1 cellular context compared by ENCODE assay signal in the genomic region with DNA sequence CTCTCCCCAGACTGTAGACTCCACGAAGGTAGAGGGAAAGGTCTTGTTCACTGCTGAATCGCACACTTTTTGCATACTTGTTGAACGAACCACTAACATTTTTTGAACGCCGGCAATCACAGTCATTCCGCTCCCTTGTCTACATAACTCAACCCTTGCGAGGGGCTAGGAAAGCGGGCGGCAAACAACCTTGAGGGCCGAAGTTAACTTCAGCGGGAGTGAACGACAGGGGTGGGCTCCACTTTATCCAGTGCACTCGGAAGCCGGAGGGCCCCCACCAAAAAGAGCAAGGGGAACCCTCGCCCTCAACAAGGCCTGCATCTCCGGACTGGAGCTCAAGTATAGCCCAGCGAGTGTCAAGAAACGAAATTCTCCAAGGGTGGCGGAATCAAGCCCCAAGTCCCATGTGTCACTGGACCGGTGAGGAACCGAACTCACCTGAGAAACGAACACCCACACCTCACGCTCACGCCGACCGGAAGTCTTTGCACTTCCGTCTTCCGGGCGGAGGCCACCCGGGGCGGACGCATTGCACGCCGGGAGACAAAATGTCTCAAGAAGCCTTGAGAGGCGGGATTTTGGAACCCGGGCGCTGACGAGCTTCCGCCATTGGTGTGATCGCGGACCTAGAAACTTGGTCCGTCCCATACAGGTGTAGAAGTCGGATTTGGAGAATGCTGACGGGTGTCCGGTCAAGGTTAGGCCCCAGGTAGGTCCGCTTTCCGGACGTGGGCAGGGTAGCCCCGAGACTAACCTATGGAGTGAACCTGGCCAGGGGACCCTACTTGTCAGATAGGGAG.
TF ChIP-seq lines count a peak whose summit lies in the region.

A gene (minus strand): TSS at position 484 of the 800 bp plus-strand sequence. CDS start 1,644 bp downstream, outside the sequence.

TF ChIP-seq in K562, 482 proteins besides CTCF, POLR2A, EP300 and RAD21 (continued from another document and continues in another):
- TF ChIP-seq, protein P1, sequence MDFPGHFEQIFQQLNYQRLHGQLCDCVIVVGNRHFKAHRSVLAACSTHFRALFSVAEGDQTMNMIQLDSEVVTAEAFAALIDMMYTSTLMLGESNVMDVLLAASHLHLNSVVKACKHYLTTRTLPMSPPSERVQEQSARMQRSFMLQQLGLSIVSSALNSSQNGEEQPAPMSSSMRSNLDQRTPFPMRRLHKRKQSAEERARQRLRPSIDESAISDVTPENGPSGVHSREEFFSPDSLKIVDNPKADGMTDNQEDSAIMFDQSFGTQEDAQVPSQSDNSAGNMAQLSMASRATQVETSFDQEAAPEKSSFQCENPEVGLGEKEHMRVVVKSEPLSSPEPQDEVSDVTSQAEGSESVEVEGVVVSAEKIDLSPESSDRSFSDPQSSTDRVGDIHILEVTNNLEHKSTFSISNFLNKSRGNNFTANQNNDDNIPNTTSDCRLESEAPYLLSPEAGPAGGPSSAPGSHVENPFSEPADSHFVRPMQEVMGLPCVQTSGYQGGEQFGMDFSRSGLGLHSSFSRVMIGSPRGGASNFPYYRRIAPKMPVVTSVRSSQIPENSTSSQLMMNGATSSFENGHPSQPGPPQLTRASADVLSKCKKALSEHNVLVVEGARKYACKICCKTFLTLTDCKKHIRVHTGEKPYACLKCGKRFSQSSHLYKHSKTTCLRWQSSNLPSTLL (IDR thresholded peaks at IDR 0.05) = no peak
- TF ChIP-seq ATF1 (CRISPR knock-in tag; IDR thresholded peaks at IDR 0.05) (no peak), ATF1 (tag; IDR thresholded peaks at IDR 0.05) (peak; percentile 81), PTRF (tag; IDR thresholded peaks at IDR 0.05) (no peak), SMAD3 (CRISPR knock-in tag; conservative IDR thresholded peaks at IDR 0.05) (no peak), ZNF584 (CRISPR knock-in tag; IDR thresholded peaks at IDR 0.05; ENCODE audit: low read depth) (no peak), ZNF561 (CRISPR knock-in tag; conservative IDR thresholded peaks at IDR 0.05) (no peak), ELF1 (tag; IDR thresholded peaks at IDR 0.05) (peak; percentile 98), BACH1 (tag; IDR thresholded peaks at IDR 0.05) (no peak), DIDO1 (tag; IDR thresholded peaks at IDR 0.05; ENCODE audit: low read depth) (peak; percentile 58; the same call in 1 of the 2 replicates), NR2F6 (CRISPR knock-in tag; IDR thresholded peaks at IDR 0.05) (no peak), GABPB2 (CRISPR knock-in tag; conservative IDR thresholded peaks at IDR 0.05) (no peak), MAFG (tag; conservative IDR thresholded peaks at IDR 0.05) (no peak), SIN3B (IDR thresholded peaks at IDR 0.05; ENCODE audit: low read depth) (peak; percentile 55), MXI1 (IDR thresholded peaks at IDR 0.05; ENCODE audit: low read depth, low read length) (0 out of 2 replicates have a peak, but pooled peaks have one; percentile 43), SMARCE1 (IDR thresholded peaks at IDR 0.05) (no peak), SAFB2 (IDR thresholded peaks at IDR 0.05; ENCODE audit: borderline replicate concordance, low read depth, low read length, severe bottlenecking) (no peak), SPI1 (IDR thresholded peaks at IDR 0.05; ENCODE audit: borderline replicate concordance, low read depth, low read length) (peak; percentile 80), PHF21A (IDR thresholded peaks at IDR 0.05; ENCODE audit: borderline replicate concordance, low read depth) (no peak), HDAC1 (IDR thresholded peaks at IDR 0.05) (peak in 1 of 2 experiments; percentile 96; a peak in 2 of 4 replicates), NFRKB (IDR thresholded peaks at IDR 0.05; ENCODE audit: low read depth) (peak; percentile 67), TGIF2 (CRISPR knock-in tag; IDR thresholded peaks at IDR 0.05) (no peak), GABPB1 (CRISPR knock-in tag; IDR thresholded peaks at IDR 0.05) (peak; percentile 90), PCBP2 (IDR thresholded peaks at IDR 0.05; ENCODE audit: low read depth, low read length, poor library complexity, severe bottlenecking) (no peak), PRMT5 (CRISPR knock-in tag; IDR thresholded peaks at IDR 0.05) (0 out of 2 replicates have a peak, but pooled peaks have one; percentile 54), ZSCAN29 (IDR thresholded peaks at IDR 0.05) (no peak), MCM7 (IDR thresholded peaks at IDR 0.05) (no peak), POLR3A (IDR thresholded peaks at IDR 0.05; ENCODE audit: borderline replicate concordance, extremely low read depth, insufficient read depth, insufficient read length) (no peak), RBM34 (IDR thresholded peaks at IDR 0.05; ENCODE audit: borderline replicate concordance, insufficient read depth, low read length) (no peak), HDAC2 (IDR thresholded peaks at IDR 0.05) (0 out of 2 replicates have a peak, but pooled peaks have one; percentile 29), CCAR2 (IDR thresholded peaks at IDR 0.05; ENCODE audit: low read depth, low read length) (no peak), SIRT6 (IDR thresholded peaks at IDR 0.05; ENCODE audit: low read depth, low read length) (no peak), TAF9B (IDR thresholded peaks at IDR 0.05; ENCODE audit: partially characterized antibody) (peak; percentile 70)
- TF ChIP-seq, protein P2, sequence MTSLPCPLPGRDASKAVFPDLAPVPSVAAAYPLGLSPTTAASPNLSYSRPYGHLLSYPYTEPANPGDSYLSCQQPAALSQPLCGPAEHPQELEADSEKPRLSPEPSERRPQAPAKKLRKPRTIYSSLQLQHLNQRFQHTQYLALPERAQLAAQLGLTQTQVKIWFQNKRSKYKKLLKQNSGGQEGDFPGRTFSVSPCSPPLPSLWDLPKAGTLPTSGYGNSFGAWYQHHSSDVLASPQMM (CRISPR knock-in tag; IDR thresholded peaks at IDR 0.05) = no peak
- TF ChIP-seq, protein P3, sequence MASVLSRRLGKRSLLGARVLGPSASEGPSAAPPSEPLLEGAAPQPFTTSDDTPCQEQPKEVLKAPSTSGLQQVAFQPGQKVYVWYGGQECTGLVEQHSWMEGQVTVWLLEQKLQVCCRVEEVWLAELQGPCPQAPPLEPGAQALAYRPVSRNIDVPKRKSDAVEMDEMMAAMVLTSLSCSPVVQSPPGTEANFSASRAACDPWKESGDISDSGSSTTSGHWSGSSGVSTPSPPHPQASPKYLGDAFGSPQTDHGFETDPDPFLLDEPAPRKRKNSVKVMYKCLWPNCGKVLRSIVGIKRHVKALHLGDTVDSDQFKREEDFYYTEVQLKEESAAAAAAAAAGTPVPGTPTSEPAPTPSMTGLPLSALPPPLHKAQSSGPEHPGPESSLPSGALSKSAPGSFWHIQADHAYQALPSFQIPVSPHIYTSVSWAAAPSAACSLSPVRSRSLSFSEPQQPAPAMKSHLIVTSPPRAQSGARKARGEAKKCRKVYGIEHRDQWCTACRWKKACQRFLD (CRISPR knock-in tag; IDR thresholded peaks at IDR 0.05) = no peak
- TF ChIP-seq, protein P4, sequence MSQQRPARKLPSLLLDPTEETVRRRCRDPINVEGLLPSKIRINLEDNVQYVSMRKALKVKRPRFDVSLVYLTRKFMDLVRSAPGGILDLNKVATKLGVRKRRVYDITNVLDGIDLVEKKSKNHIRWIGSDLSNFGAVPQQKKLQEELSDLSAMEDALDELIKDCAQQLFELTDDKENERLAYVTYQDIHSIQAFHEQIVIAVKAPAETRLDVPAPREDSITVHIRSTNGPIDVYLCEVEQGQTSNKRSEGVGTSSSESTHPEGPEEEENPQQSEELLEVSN (IDR thresholded peaks at IDR 0.05; ENCODE audit: borderline replicate concordance in 1 of 2, extremely low read depth in 1 of 2, insufficient read depth in 1 of 2, insufficient read length in 1 of 2, low read depth in 1 of 2, low read length in 1 of 2, poor library complexity in 1 of 2, severe bottlenecking in 1 of 2) = peak in 1 of 2 experiments; percentile 40
- TF ChIP-seq, protein P5, sequence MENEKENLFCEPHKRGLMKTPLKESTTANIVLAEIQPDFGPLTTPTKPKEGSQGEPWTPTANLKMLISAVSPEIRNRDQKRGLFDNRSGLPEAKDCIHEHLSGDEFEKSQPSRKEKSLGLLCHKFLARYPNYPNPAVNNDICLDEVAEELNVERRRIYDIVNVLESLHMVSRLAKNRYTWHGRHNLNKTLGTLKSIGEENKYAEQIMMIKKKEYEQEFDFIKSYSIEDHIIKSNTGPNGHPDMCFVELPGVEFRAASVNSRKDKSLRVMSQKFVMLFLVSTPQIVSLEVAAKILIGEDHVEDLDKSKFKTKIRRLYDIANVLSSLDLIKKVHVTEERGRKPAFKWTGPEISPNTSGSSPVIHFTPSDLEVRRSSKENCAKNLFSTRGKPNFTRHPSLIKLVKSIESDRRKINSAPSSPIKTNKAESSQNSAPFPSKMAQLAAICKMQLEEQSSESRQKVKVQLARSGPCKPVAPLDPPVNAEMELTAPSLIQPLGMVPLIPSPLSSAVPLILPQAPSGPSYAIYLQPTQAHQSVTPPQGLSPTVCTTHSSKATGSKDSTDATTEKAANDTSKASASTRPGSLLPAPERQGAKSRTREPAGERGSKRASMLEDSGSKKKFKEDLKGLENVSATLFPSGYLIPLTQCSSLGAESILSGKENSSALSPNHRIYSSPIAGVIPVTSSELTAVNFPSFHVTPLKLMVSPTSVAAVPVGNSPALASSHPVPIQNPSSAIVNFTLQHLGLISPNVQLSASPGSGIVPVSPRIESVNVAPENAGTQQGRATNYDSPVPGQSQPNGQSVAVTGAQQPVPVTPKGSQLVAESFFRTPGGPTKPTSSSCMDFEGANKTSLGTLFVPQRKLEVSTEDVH (IDR thresholded peaks at IDR 0.05; ENCODE audit: low read depth, partially characterized antibody) = peak; percentile 95
- TF ChIP-seq, protein P6, sequence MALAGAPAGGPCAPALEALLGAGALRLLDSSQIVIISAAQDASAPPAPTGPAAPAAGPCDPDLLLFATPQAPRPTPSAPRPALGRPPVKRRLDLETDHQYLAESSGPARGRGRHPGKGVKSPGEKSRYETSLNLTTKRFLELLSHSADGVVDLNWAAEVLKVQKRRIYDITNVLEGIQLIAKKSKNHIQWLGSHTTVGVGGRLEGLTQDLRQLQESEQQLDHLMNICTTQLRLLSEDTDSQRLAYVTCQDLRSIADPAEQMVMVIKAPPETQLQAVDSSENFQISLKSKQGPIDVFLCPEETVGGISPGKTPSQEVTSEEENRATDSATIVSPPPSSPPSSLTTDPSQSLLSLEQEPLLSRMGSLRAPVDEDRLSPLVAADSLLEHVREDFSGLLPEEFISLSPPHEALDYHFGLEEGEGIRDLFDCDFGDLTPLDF (CRISPR knock-in tag; IDR thresholded peaks at IDR 0.05) = no peak
- TF ChIP-seq, protein P7, sequence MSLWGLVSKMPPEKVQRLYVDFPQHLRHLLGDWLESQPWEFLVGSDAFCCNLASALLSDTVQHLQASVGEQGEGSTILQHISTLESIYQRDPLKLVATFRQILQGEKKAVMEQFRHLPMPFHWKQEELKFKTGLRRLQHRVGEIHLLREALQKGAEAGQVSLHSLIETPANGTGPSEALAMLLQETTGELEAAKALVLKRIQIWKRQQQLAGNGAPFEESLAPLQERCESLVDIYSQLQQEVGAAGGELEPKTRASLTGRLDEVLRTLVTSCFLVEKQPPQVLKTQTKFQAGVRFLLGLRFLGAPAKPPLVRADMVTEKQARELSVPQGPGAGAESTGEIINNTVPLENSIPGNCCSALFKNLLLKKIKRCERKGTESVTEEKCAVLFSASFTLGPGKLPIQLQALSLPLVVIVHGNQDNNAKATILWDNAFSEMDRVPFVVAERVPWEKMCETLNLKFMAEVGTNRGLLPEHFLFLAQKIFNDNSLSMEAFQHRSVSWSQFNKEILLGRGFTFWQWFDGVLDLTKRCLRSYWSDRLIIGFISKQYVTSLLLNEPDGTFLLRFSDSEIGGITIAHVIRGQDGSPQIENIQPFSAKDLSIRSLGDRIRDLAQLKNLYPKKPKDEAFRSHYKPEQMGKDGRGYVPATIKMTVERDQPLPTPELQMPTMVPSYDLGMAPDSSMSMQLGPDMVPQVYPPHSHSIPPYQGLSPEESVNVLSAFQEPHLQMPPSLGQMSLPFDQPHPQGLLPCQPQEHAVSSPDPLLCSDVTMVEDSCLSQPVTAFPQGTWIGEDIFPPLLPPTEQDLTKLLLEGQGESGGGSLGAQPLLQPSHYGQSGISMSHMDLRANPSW (CRISPR knock-in tag; IDR thresholded peaks at IDR 0.05) = 0 out of 2 replicates have a peak, but pooled peaks have one; percentile 71
- TF ChIP-seq, protein P8, sequence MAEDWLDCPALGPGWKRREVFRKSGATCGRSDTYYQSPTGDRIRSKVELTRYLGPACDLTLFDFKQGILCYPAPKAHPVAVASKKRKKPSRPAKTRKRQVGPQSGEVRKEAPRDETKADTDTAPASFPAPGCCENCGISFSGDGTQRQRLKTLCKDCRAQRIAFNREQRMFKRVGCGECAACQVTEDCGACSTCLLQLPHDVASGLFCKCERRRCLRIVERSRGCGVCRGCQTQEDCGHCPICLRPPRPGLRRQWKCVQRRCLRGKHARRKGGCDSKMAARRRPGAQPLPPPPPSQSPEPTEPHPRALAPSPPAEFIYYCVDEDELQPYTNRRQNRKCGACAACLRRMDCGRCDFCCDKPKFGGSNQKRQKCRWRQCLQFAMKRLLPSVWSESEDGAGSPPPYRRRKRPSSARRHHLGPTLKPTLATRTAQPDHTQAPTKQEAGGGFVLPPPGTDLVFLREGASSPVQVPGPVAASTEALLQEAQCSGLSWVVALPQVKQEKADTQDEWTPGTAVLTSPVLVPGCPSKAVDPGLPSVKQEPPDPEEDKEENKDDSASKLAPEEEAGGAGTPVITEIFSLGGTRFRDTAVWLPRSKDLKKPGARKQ (CRISPR knock-in tag; IDR thresholded peaks at IDR 0.05) = no peak
- TF ChIP-seq, protein P9, sequence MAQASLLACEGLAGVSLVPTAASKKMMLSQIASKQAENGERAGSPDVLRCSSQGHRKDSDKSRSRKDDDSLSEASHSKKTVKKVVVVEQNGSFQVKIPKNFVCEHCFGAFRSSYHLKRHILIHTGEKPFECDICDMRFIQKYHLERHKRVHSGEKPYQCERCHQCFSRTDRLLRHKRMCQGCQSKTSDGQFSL (CRISPR knock-in tag; IDR thresholded peaks at IDR 0.05) = no peak
- TF ChIP-seq, protein P9 (tag; IDR thresholded peaks at IDR 0.05) = no peak
- TF ChIP-seq, protein P10, sequence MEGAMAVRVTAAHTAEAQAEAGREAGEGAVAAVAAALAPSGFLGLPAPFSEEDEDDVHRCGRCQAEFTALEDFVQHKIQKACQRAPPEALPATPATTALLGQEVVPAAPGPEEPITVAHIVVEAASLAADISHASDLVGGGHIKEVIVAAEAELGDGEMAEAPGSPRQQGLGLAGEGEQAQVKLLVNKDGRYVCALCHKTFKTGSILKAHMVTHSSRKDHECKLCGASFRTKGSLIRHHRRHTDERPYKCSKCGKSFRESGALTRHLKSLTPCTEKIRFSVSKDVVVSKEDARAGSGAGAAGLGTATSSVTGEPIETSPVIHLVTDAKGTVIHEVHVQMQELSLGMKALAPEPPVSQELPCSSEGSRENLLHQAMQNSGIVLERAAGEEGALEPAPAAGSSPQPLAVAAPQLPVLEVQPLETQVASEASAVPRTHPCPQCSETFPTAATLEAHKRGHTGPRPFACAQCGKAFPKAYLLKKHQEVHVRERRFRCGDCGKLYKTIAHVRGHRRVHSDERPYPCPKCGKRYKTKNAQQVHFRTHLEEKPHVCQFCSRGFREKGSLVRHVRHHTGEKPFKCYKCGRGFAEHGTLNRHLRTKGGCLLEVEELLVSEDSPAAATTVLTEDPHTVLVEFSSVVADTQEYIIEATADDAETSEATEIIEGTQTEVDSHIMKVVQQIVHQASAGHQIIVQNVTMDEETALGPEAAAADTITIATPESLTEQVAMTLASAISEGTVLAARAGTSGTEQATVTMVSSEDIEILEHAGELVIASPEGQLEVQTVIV (CRISPR knock-in tag; IDR thresholded peaks at IDR 0.05; ENCODE audit: borderline replicate concordance) = no peak
